ENCODE assay signal across 8 cellular contexts in genomic region chr6:18264338-18265098, GRCh38. TPM values are rescaled to one million over a fixed set of nuclear protein-coding genes. Genes with fewer than 3 reads are reported as not detected.
A peak's percentile ranks its signal among the peaks of the same experiment; 100 is the strongest.
DNase-seq lines count a peak whose midpoint lies in the region; ATAC-seq and TF ChIP-seq lines count a peak whose summit lies in the region.

DEK (minus strand) TSS chr6:18264530; CDS start chr6:18263987, 543 bp downstream.

- BruUV-seq in mammary epithelial cell (replicated peaks; lab: Mats Ljungman, UMichigan): no TSS peak

- in situ Hi-C loops in ACHN (cut with HindIII; ENCODE audit: low pct_ligation_motif_present, low pct_unique_long_range_greater_than_20kb, low sequenced_read_pairs) (no loop called here), mammary epithelial cell (cut with MboI; ENCODE audit: low sequenced_read_pairs in 2 of 2) (no loop called here)

- H4K20me1 ChIP-seq in mammary epithelial cell (ENCODE audit: insufficient read depth, low read length) (peaks cover 6% of the 10 kb centered on the region), smooth muscle cell (ENCODE audit: low read depth) (peaks cover 33% of the 10 kb centered on the region)

- H3F3A ChIP-seq in smooth muscle cell (ENCODE audit: low read depth): peaks cover 8% of the 10 kb centered on the region

- H3K36me3 ChIP-seq in mammary epithelial cell (ENCODE audit: insufficient read depth, low read length): no peaks in the 10 kb centered on the region
- H3K36me3 ChIP-seq in smooth muscle cell (ENCODE audit: low read depth): no peaks in the 10 kb centered on the region

- peak within 1 kb of the TSS; percentile 77 for H3K27ac ChIP-seq in mammary epithelial cell (ENCODE audit: insufficient read depth, low read depth, low read length)
- H3K27ac ChIP-seq in smooth muscle cell (ENCODE audit: low read depth): peak within 1 kb of the TSS; percentile 90

- H3K4me1 ChIP-seq in mammary epithelial cell (ENCODE audit: insufficient read depth, low read length) (peaks cover 42% of the 10 kb centered on the region), smooth muscle cell (ENCODE audit: low read depth) (peaks cover 16% of the 10 kb centered on the region)

- intact Hi-C loops in mammary epithelial cell (cut with micrococcal nuclease): loop anchor here (1.0 to 10.0 kb wide), 3 partner anchors 58 to 400 kb away; no protein-coding TSS in a partner anchor

- CTCF ChIA-PET in mammary epithelial cell (lab: Charles Lee; ENCODE audit: low non-redundant PET): interaction anchor here (0.6 kb wide), 2 partner anchors 109 to 122 kb away, joined by 5 read pairs; partner anchors contain the start of gene RNF144B

- peak within 1 kb of the TSS; percentile 94 for H3K9ac ChIP-seq in mammary epithelial cell (ENCODE audit: insufficient read depth, low read length)
- peak within 1 kb of the TSS; percentile 93 for H3K9ac ChIP-seq in smooth muscle cell (ENCODE audit: low read depth)

- peak within 1 kb of the TSS; percentile 90 for H2AFZ ChIP-seq in mammary epithelial cell (ENCODE audit: low read depth, low read length)
- peak within 1 kb of the TSS; percentile 93 for H2AFZ ChIP-seq in smooth muscle cell (ENCODE audit: low read depth)

- H3K79me2 ChIP-seq in mammary epithelial cell (ENCODE audit: insufficient read depth, low read length) (peaks cover 47% of the 10 kb centered on the region), smooth muscle cell (ENCODE audit: low read depth) (peaks cover 44% of the 10 kb centered on the region)

- peak; percentile 49 for TF ChIP-seq CTCF in WI38 (IDR thresholded peaks at IDR 0.05; ENCODE audit: low read depth, low read length)
- peak; percentile 19 to 61 for TF ChIP-seq CTCF in mammary epithelial cell (conservative IDR thresholded peaks at IDR 0.05 in 1 of 2, IDR thresholded peaks at IDR 0.05 in 1 of 2; ENCODE audit: extremely low read depth in 1 of 2, insufficient read depth in 1 of 2, low read depth in 1 of 2, low read length in 2 of 2)
- peak; percentile 54 for TF ChIP-seq CTCF in smooth muscle cell (IDR thresholded peaks at IDR 0.05; ENCODE audit: borderline replicate concordance, insufficient read depth, poor library complexity, severe bottlenecking)

- peak; percentile 32 for ATAC-seq in GM18867 (IDR thresholded peaks at IDR 0.05; ENCODE audit: unreplicated experiment)
- peak; percentile 47 for ATAC-seq in HG03135 (IDR thresholded peaks at IDR 0.05; ENCODE audit: unreplicated experiment)

- WGBS in mammary epithelial cell (ENCODE audit: low coverage, missing lambda C conversion rate): 0% methylated on average over 16 of the region's 102 CpGs
- 1% methylated on average over 51 of the region's 102 CpGs for WGBS in smooth muscle cell (ENCODE audit: low lambda C conversion rate)

- H3K9me3 ChIP-seq in mammary epithelial cell (replicated peaks; ENCODE audit: insufficient read depth, low read length) (no peaks in the 10 kb centered on the region), smooth muscle cell (replicated peaks; ENCODE audit: low read depth) (no peaks in the 10 kb centered on the region)

- DNase-seq in ACHN (peak; percentile 82), NCI-H2196 (lab: John Stamatoyannopoulos, UW; ENCODE audit: unreplicated experiment) (peak; percentile 84), mammary epithelial cell (peak; percentile 74), iPS-NIHi7 (ENCODE audit: extremely low spot score) (peak; percentile 93), smooth muscle cell (lab: John Stamatoyannopoulos, UW; ENCODE audit: unreplicated experiment) (peak; percentile 81)

- H3K27me3 ChIP-seq in mammary epithelial cell (ENCODE audit: insufficient read depth, low read length): no peaks in the 10 kb centered on the region
- no peaks in the 10 kb centered on the region for H3K27me3 ChIP-seq in smooth muscle cell (ENCODE audit: low read depth)

- H3K4me3 ChIP-seq in WI38 (ENCODE audit: low read depth, low read length) (peak within 1 kb of the TSS; percentile 91), mammary epithelial cell (replicated peaks in 1 of 3; ENCODE audit: insufficient read depth in 1 of 3, low read depth in 2 of 3, low read length in 3 of 3) (peak within 1 kb of the TSS; percentile 72 to 91 (median 82)), smooth muscle cell (peak within 1 kb of the TSS; percentile 88)

- H3K4me2 ChIP-seq in mammary epithelial cell (ENCODE audit: insufficient read depth, low read depth, low read length): peak within 1 kb of the TSS; percentile 88
- H3K4me2 ChIP-seq in smooth muscle cell: peak within 1 kb of the TSS; percentile 90

- dilution Hi-C loops in mammary epithelial cell (cut with HindIII; ENCODE audit: low sequenced_read_pairs): no loop called here

RNA-seq across cellular contexts. Expression of gene DEK, which starts in this region (rescaled TPM):
- 100 to 1,000 TPM in 1 of 2 donors, 10 to 100 TPM in 1; 34.5 to 103 TPM for total RNA-seq in mammary epithelial cell
- polyA plus RNA-seq in mammary epithelial cell: 48.1 TPM
- polyA minus RNA-seq in mammary epithelial cell: 11.0 TPM
- total RNA-seq in smooth muscle cell: 50.7 and 56.5 TPM in 2 replicates
- 33.5 and 33.7 TPM in 2 replicates for polyA plus RNA-seq in smooth muscle cell

Comparison
In these comparisons a context has a peak if more than half of its experiments do, and no peak if none do; other contexts are left out.
1. Peak in every context shown above with its lines: DNase-seq, ATAC-seq, H3K4me3 ChIP-seq and H3K27ac ChIP-seq.